In genomic region chr14:52791204-52792096, GRCh38 we compare ENCODE assay signal across 1 cellular context.
TF ChIP-seq lines count a peak whose summit lies in the region.

Gene GNPNAT1, minus strand, starts transcription at chr14:52791607. Its CDS starts 6,957 bp downstream, at chr14:52784650.

TF ChIP-seq in HepG2, 621 proteins besides CTCF, POLR2A, EP300 and RAD21 (continued from another document and continues in another):
- TF ChIP-seq SMARCE1 (IDR thresholded peaks at IDR 0.05; ENCODE audit: borderline replicate concordance): no peak
- TF ChIP-seq, protein P1, sequence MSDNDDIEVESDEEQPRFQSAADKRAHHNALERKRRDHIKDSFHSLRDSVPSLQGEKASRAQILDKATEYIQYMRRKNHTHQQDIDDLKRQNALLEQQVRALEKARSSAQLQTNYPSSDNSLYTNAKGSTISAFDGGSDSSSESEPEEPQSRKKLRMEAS (IDR thresholded peaks at IDR 0.05): peak; percentile 98
- no peak for TF ChIP-seq ZNF292 (CRISPR knock-in tag; IDR thresholded peaks at IDR 0.05; ENCODE audit: borderline replicate concordance, low read depth)
- TF ChIP-seq, protein P2, sequence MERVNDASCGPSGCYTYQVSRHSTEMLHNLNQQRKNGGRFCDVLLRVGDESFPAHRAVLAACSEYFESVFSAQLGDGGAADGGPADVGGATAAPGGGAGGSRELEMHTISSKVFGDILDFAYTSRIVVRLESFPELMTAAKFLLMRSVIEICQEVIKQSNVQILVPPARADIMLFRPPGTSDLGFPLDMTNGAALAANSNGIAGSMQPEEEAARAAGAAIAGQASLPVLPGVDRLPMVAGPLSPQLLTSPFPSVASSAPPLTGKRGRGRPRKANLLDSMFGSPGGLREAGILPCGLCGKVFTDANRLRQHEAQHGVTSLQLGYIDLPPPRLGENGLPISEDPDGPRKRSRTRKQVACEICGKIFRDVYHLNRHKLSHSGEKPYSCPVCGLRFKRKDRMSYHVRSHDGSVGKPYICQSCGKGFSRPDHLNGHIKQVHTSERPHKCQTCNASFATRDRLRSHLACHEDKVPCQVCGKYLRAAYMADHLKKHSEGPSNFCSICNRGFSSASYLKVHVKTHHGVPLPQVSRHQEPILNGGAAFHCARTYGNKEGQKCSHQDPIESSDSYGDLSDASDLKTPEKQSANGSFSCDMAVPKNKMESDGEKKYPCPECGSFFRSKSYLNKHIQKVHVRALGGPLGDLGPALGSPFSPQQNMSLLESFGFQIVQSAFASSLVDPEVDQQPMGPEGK (CRISPR knock-in tag; IDR thresholded peaks at IDR 0.05): peak; percentile 70
- no peak for TF ChIP-seq ZNF749 (CRISPR knock-in tag; IDR thresholded peaks at IDR 0.05; ENCODE audit: borderline replicate concordance)
- TF ChIP-seq CEBPB (IDR thresholded peaks at IDR 0.05; ENCODE audit: borderline replicate concordance, low read depth, low read length): no peak
- peak; percentile 20; the same call in 1 of the 2 replicates for TF ChIP-seq HOXD1 (CRISPR knock-in tag; IDR thresholded peaks at IDR 0.05)
- no peak for TF ChIP-seq ZNF598 (CRISPR knock-in tag; IDR thresholded peaks at IDR 0.05; ENCODE audit: borderline replicate concordance)
- TF ChIP-seq ZMYM2 (CRISPR knock-in tag; IDR thresholded peaks at IDR 0.05): peak; percentile 64
- TF ChIP-seq PLSCR1 (CRISPR knock-in tag; IDR thresholded peaks at IDR 0.05; ENCODE audit: borderline replicate concordance): no peak
- TF ChIP-seq SNRNP70 (IDR thresholded peaks at IDR 0.05; ENCODE audit: low read depth, low read length): no peak
- TF ChIP-seq, protein P3, sequence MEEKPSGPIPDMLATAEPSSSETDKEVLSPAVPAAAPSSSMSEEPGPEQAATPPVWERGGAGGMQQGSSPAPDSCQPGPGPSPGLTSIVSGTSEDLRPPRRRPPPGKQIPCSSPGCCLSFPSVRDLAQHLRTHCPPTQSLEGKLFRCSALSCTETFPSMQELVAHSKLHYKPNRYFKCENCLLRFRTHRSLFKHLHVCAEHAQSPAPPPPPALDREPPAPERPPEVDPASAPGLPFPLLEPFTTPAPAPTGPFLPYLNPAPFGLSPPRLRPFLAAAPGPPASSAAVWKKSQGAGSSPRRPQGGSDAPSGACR (CRISPR knock-in tag; IDR thresholded peaks at IDR 0.05): 0 out of 2 replicates have a peak, but pooled peaks have one; percentile 38
- peak; percentile 26; the same call in 1 of the 2 replicates for TF ChIP-seq JUN (CRISPR knock-in tag; IDR thresholded peaks at IDR 0.05)
- TF ChIP-seq, protein P4, sequence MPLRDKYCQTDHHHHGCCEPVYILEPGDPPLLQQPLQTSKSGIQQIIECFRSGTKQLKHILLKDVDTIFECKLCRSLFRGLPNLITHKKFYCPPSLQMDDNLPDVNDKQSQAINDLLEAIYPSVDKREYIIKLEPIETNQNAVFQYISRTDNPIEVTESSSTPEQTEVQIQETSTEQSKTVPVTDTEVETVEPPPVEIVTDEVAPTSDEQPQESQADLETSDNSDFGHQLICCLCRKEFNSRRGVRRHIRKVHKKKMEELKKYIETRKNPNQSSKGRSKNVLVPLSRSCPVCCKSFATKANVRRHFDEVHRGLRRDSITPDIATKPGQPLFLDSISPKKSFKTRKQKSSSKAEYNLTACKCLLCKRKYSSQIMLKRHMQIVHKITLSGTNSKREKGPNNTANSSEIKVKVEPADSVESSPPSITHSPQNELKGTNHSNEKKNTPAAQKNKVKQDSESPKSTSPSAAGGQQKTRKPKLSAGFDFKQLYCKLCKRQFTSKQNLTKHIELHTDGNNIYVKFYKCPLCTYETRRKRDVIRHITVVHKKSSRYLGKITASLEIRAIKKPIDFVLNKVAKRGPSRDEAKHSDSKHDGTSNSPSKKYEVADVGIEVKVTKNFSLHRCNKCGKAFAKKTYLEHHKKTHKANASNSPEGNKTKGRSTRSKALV (CRISPR knock-in tag; IDR thresholded peaks at IDR 0.05): peak; percentile 88
- TF ChIP-seq NFYB (CRISPR knock-in tag; IDR thresholded peaks at IDR 0.05): 0 out of 2 replicates have a peak, but pooled peaks have one; percentile 26
- TF ChIP-seq ARID2 (CRISPR knock-in tag; IDR thresholded peaks at IDR 0.05; ENCODE audit: borderline replicate concordance): peak; percentile 86; the same call in 1 of the 2 replicates
- peak; percentile 54 for TF ChIP-seq RARA (CRISPR knock-in tag; IDR thresholded peaks at IDR 0.05)
- TF ChIP-seq BRD4 (CRISPR knock-in tag; IDR thresholded peaks at IDR 0.05): peak; percentile 22; the same call in 1 of the 2 replicates
- peak; percentile 89 for TF ChIP-seq POGZ (CRISPR knock-in tag; IDR thresholded peaks at IDR 0.05)
- TF ChIP-seq, protein P5, sequence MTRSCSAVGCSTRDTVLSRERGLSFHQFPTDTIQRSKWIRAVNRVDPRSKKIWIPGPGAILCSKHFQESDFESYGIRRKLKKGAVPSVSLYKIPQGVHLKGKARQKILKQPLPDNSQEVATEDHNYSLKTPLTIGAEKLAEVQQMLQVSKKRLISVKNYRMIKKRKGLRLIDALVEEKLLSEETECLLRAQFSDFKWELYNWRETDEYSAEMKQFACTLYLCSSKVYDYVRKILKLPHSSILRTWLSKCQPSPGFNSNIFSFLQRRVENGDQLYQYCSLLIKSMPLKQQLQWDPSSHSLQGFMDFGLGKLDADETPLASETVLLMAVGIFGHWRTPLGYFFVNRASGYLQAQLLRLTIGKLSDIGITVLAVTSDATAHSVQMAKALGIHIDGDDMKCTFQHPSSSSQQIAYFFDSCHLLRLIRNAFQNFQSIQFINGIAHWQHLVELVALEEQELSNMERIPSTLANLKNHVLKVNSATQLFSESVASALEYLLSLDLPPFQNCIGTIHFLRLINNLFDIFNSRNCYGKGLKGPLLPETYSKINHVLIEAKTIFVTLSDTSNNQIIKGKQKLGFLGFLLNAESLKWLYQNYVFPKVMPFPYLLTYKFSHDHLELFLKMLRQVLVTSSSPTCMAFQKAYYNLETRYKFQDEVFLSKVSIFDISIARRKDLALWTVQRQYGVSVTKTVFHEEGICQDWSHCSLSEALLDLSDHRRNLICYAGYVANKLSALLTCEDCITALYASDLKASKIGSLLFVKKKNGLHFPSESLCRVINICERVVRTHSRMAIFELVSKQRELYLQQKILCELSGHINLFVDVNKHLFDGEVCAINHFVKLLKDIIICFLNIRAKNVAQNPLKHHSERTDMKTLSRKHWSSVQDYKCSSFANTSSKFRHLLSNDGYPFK (CRISPR knock-in tag; IDR thresholded peaks at IDR 0.05; ENCODE audit: borderline replicate concordance): peak; percentile 66; the same call in 1 of the 2 replicates
- no peak for TF ChIP-seq ZBTB3 (CRISPR knock-in tag; IDR thresholded peaks at IDR 0.05; ENCODE audit: borderline replicate concordance, low read depth)
- TF ChIP-seq, protein P6, sequence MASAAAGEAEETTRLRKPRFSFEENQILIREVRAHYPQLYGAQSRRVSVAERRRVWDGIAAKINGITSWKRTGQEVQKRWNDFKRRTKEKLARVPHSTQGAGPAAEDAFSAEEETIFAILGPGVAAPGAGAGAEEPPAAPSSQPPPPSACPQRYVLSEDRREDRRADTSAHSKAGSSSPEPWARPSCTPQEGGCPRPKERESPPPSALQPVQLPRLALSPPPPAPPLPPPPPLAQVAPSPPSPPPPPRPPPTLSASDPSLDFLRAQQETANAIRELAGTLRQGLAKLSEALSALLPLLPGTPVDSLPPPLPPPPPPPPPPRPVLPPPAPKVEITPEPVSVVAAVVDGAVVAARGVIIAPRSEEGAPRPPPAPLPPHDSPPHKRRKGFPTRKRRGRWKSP (CRISPR knock-in tag; IDR thresholded peaks at IDR 0.05): peak; percentile 54
- TF ChIP-seq MEIS1 (CRISPR knock-in tag; IDR thresholded peaks at IDR 0.05; ENCODE audit: borderline replicate concordance): 0 out of 2 replicates have a peak, but pooled peaks have one; percentile 82
- TF ChIP-seq, protein P7, sequence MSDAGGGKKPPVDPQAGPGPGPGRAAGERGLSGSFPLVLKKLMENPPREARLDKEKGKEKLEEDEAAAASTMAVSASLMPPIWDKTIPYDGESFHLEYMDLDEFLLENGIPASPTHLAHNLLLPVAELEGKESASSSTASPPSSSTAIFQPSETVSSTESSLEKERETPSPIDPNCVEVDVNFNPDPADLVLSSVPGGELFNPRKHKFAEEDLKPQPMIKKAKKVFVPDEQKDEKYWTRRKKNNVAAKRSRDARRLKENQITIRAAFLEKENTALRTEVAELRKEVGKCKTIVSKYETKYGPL (CRISPR knock-in tag; IDR thresholded peaks at IDR 0.05): no peak
- TF ChIP-seq POLR2G (IDR thresholded peaks at IDR 0.05; ENCODE audit: low read depth, low read length): peak; percentile 93
- TF ChIP-seq IRX3 (CRISPR knock-in tag; IDR thresholded peaks at IDR 0.05; ENCODE audit: borderline replicate concordance, low read depth): peak; percentile 81
- TF ChIP-seq ZNF782 (CRISPR knock-in tag; IDR thresholded peaks at IDR 0.05; ENCODE audit: borderline replicate concordance): no peak; the same call in 1 of the 2 replicates
- TF ChIP-seq BHLHE40 (IDR thresholded peaks at IDR 0.05; ENCODE audit: low read length): no peak
- TF ChIP-seq SCMH1 (CRISPR knock-in tag; IDR thresholded peaks at IDR 0.05; ENCODE audit: borderline replicate concordance): no peak
- TF ChIP-seq SP5 (CRISPR knock-in tag; IDR thresholded peaks at IDR 0.05; ENCODE audit: borderline replicate concordance, low read depth): no peak; the same call in 1 of the 2 replicates
- TF ChIP-seq NPAS2 (CRISPR knock-in tag; IDR thresholded peaks at IDR 0.05; ENCODE audit: borderline replicate concordance): no peak
- TF ChIP-seq CCAR2 (optimal IDR thresholded peaks at IDR 0.05; ENCODE audit: low read depth, low read length): no peak
- no peak; the same call in none of the 2 replicates for TF ChIP-seq ZNF503 (CRISPR knock-in tag; IDR thresholded peaks at IDR 0.05)
- no peak for TF ChIP-seq SMAD1 (CRISPR knock-in tag; IDR thresholded peaks at IDR 0.05; ENCODE audit: borderline replicate concordance, low read depth)
- TF ChIP-seq ZNF501 (CRISPR knock-in tag; IDR thresholded peaks at IDR 0.05): peak; percentile 50; the same call in 1 of the 2 replicates
- TF ChIP-seq EEA1 (CRISPR knock-in tag; IDR thresholded peaks at IDR 0.05; ENCODE audit: borderline replicate concordance): peak; percentile 69; the same call in 1 of the 2 replicates
- TF ChIP-seq FLYWCH1 (CRISPR knock-in tag; IDR thresholded peaks at IDR 0.05): peak; percentile 27; the same call in 1 of the 2 replicates
- peak; percentile 78; the same call in 1 of the 2 replicates for TF ChIP-seq ZNF747 (CRISPR knock-in tag; IDR thresholded peaks at IDR 0.05; ENCODE audit: borderline replicate concordance)
- peak; percentile 83; the same call in 1 of the 2 replicates for TF ChIP-seq ZNF556 (CRISPR knock-in tag; IDR thresholded peaks at IDR 0.05; ENCODE audit: borderline replicate concordance)
- no peak for TF ChIP-seq MATR3 (CRISPR knock-in tag; IDR thresholded peaks at IDR 0.05)
- TF ChIP-seq, protein P8, sequence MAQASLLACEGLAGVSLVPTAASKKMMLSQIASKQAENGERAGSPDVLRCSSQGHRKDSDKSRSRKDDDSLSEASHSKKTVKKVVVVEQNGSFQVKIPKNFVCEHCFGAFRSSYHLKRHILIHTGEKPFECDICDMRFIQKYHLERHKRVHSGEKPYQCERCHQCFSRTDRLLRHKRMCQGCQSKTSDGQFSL (CRISPR knock-in tag; IDR thresholded peaks at IDR 0.05): 0 out of 2 replicates have a peak, but pooled peaks have one; percentile 74
- peak; percentile 76 for TF ChIP-seq MEF2D (CRISPR knock-in tag; IDR thresholded peaks at IDR 0.05)
- no peak for TF ChIP-seq NONO (IDR thresholded peaks at IDR 0.05)
- peak; percentile 90 for TF ChIP-seq NONO (CRISPR knock-in tag; conservative IDR thresholded peaks at IDR 0.05)
- peak; percentile 80; the same call in 1 of the 2 replicates for TF ChIP-seq ZNF558 (CRISPR knock-in tag; IDR thresholded peaks at IDR 0.05; ENCODE audit: borderline replicate concordance)
- TF ChIP-seq U2AF2 (IDR thresholded peaks at IDR 0.05; ENCODE audit: low read depth, low read length): no peak
- TF ChIP-seq ZFP41 (CRISPR knock-in tag; IDR thresholded peaks at IDR 0.05; ENCODE audit: borderline replicate concordance): peak; percentile 70; the same call in 1 of the 2 replicates
